In genomic region chr9:83651558-83651957, GRCh38 we compare ENCODE assay signal across 28 cellular contexts.
"Had no signal": no experiment of that assay in that cellular context is flagged by ENCODE, and none has a peak within 500 bp of the region (broad histone marks: within the 10 kb centered on the region; RNA-seq: fewer than 3 reads in every experiment).

No MANE protein-coding gene starts in this region.

- H3K9me3 ChIP-seq: pancreas, psoas muscle, thoracic aorta, uterus had no signal

- DNase-seq: activated CD4-positive, alpha-beta memory T cell treated with anti-CD3 and anti-CD28 coated beads for 36 hours; activated CD4-positive, alpha-beta T cell treated with anti-CD3 and anti-CD28 coated beads, Interleukin-2, amount 10 ng/mL, durations not matched to agents 24 days and 14 days; activated CD4-positive, CD25-positive, alpha-beta regulatory T cell treated with anti-CD3 and anti-CD28 coated beads, Interleukin-2, amount 50 U/mL, for 72 hours; activated naive CD4-positive, alpha-beta T cell; activated T-cell treated with anti-CD3 and anti-CD28 coated beads, Interleukin-2, amount 50 U/mL, for 72 hours; endodermal cell; foreskin keratinocyte; heart left ventricle; hypothalamus; midbrain; naive thymus-derived CD4-positive, alpha-beta T cell; pancreas; psoas muscle; stimulated activated CD4-positive, alpha-beta T cell treated with anti-CD3 and anti-CD28 coated beads, Interleukin-1b, Interleukin-23, amount 100 ng/mL, for 48 hours; stimulated activated CD4-positive, alpha-beta T cell treated with anti-CD3 and anti-CD28 coated beads, Interleukin-4, amount 100 ng/mL, for 4 hours; stimulated activated CD8-positive, alpha-beta memory T cell treated with anti-CD3 and anti-CD28 coated beads, Interleukin-4, amount 100 ng/mL, for 48 hours; stimulated activated naive CD4-positive, alpha-beta T cell; T1000; trophoblast cell; uterus had no signal

- ATAC-seq: activated naive CD4-positive, alpha-beta T cell treated with anti-CD3 and anti-CD28 coated beads, Interleukin-2, amount 50 U/mL, for 72 hours; activated T-cell treated with anti-CD3 and anti-CD28 coated beads, Interleukin-2, amount 50 U/mL, for 72 hours; esophagus mucosa; foreskin keratinocyte; heart left ventricle; naive thymus-derived CD4-positive, alpha-beta T cell; pancreas; psoas muscle had no signal

- H3K4me2 ChIP-seq: smooth muscle cell had no signal

- H3K4me3 ChIP-seq: heart left ventricle, pancreas, psoas muscle, right atrium auricular region, smooth muscle cell, thoracic aorta, uterus had no signal

- H3K4me1 ChIP-seq: foreskin keratinocyte, pancreas, psoas muscle, right atrium auricular region, uterus had no signal

- H3K4me1 Mint-ChIP-seq: central memory CD8-positive, alpha-beta T cell had no signal

- H3K4me3 Mint-ChIP-seq: activated CD4-positive, alpha-beta memory T cell treated with anti-CD3 and anti-CD28 coated beads for 36 hours; activated CD4-positive, alpha-beta T cell treated with anti-CD3 and anti-CD28 coated beads, Interleukin-2, amount 10 ng/mL, durations not matched to agents 24 days and 14 days; activated T-cell treated with anti-CD3 and anti-CD28 coated beads, Interleukin-2, amount 50 U/mL, for 72 hours; central memory CD8-positive, alpha-beta T cell; dendritic cell treated with granulocyte-macrophage colony-stimulating factor and Interleukin-4, amounts not matched to agents 40 ng/mL and 50 ng/mL, for 4 days; endodermal cell; naive thymus-derived CD4-positive, alpha-beta T cell had no signal

- H3K27ac ChIP-seq: foreskin keratinocyte, heart left ventricle, pancreas, psoas muscle, right atrium auricular region, thoracic aorta, uterus had no signal

- H3K9me3 Mint-ChIP-seq: activated naive CD4-positive, alpha-beta T cell treated with anti-CD3 and anti-CD28 coated beads, Interleukin-2, amount 50 U/mL, for 72 hours; activated T-cell treated with anti-CD3 and anti-CD28 coated beads, Interleukin-2, amount 50 U/mL, for 72 hours; central memory CD8-positive, alpha-beta T cell; dendritic cell treated with granulocyte-macrophage colony-stimulating factor and Interleukin-4, amounts not matched to agents 40 ng/mL and 50 ng/mL, for 4 days; endodermal cell; naive thymus-derived CD4-positive, alpha-beta T cell had no signal

- H3K27me3 ChIP-seq: foreskin keratinocyte, heart left ventricle, pancreas, right atrium auricular region, uterus had no signal

- FAIRE-seq: bronchial epithelial cell, pancreas had no signal

- H3K27me3 Mint-ChIP-seq: activated CD4-positive, alpha-beta memory T cell treated with anti-CD3 and anti-CD28 coated beads for 36 hours; activated CD4-positive, alpha-beta T cell treated with anti-CD3 and anti-CD28 coated beads, Interleukin-2, amount 10 ng/mL, durations not matched to agents 24 days and 14 days; central memory CD8-positive, alpha-beta T cell; dendritic cell treated with granulocyte-macrophage colony-stimulating factor and Interleukin-4, amounts not matched to agents 40 ng/mL and 50 ng/mL, for 4 days; naive thymus-derived CD4-positive, alpha-beta T cell had no signal

- H3K36me3 ChIP-seq: uterus had no signal

- H3K27ac Mint-ChIP-seq: activated CD4-positive, alpha-beta memory T cell treated with anti-CD3 and anti-CD28 coated beads for 36 hours; activated CD4-positive, alpha-beta T cell treated with anti-CD3 and anti-CD28 coated beads, Interleukin-2, amount 10 ng/mL, durations not matched to agents 24 days and 14 days; activated T-cell treated with anti-CD3 and anti-CD28 coated beads, Interleukin-2, amount 50 U/mL, for 72 hours; dendritic cell treated with granulocyte-macrophage colony-stimulating factor and Interleukin-4, amounts not matched to agents 40 ng/mL and 50 ng/mL, for 4 days; endodermal cell had no signal
